In genomic region chr11:34654491-34655334, GRCh38 we compare ENCODE assay signal across 9 cellular contexts. TPM values are rescaled to one million over a fixed set of nuclear protein-coding genes. Genes with fewer than 3 reads are reported as not detected.
DNase-seq lines count a peak whose midpoint lies in the region; ATAC-seq, FAIRE-seq and TF ChIP-seq lines count a peak whose summit lies in the region.
"Had no signal": no experiment of that assay in that cellular context is flagged by ENCODE, and none has a peak within 500 bp of the region (broad histone marks: within the 10 kb centered on the region; RNA-seq: fewer than 3 reads in every experiment).

No MANE protein-coding gene starts in this region.

- FAIRE-seq in A549 (lab: Jason Lieb, UNC): peak; percentile 51

- POLR2A ChIA-PET in A549 (lab: Yijun Ruan, JAX): interaction anchor here (0.6 to 5.8 kb wide), 10 partner anchors 13 to 261 kb away, joined by 3 to 98 read pairs (median 6); no protein-coding TSS in a partner anchor

- peak overlapping the region; percentile 86 for H3K4me2 ChIP-seq in A549

- peak overlapping the region; percentile 94 to 99 for H3K27ac ChIP-seq in A549
- H3K27ac ChIP-seq: neutrophil had no signal

- 5% methylated on average over 9 of the region's 9 CpGs for WGBS in A549 (ENCODE audit: missing lambda C conversion rate)

- peaks cover 51% of the 10 kb centered on the region for H3K4me1 ChIP-seq in A549

- peaks cover 27% of the 10 kb centered on the region for H3K27me3 Mint-ChIP-seq in activated T-helper 17 cell treated with anti-CD3 and anti-CD28 coated beads, Interleukin-2, amount 50 U/mL, for 72 hours

- DNase-seq in A549 (ENCODE audit: low read depth in 1 of 2, low spot score in 1 of 2) (peak; percentile 71 to 98), left kidney (ENCODE audit: low read depth, low spot score) (peak; percentile 72)
- DNase-seq in activated T-cell treated with anti-CD3 and anti-CD28 coated beads, Interleukin-2, amount 50 U/mL, for 1 hour: no peak
- DNase-seq in stimulated activated CD4-positive, alpha-beta T cell treated with anti-CD3 and anti-CD28 coated beads, Interleukin-15, amount 100 ng/mL, for 24 hours: no peak

- TF ChIP-seq POLR2A in A549 (IDR thresholded peaks at IDR 0.05; ENCODE audit: low read length): no peak

- peaks cover 7% of the 10 kb centered on the region; the same call in 1 of the 3 replicates for H3K9me3 ChIP-seq in A549
- H3K9me3 ChIP-seq: neutrophil had no signal

- 0 out of 3 replicates have a peak overlapping the region, but pooled peaks have one; percentile 8 for H3K4me3 ChIP-seq in A549

- TF ChIP-seq RAD21 in A549 (conservative IDR thresholded peaks at IDR 0.05 in 1 of 2, IDR thresholded peaks at IDR 0.05 in 1 of 2): peak in 1 of 2 experiments; percentile 75; a peak in 4 of 5 replicates
- no peak for TF ChIP-seq RAD21 in Ishikawa (IDR thresholded peaks at IDR 0.05; ENCODE audit: low read depth)

- ATAC-seq in A549: peak; percentile 76 to 85
- ATAC-seq in activated T-helper 17 cell treated with anti-CD3 and anti-CD28 coated beads, Interleukin-2, amount 50 U/mL, for 72 hours (replicated peaks): no peak
- no peak for ATAC-seq in GM19463 (IDR thresholded peaks at IDR 0.05; ENCODE audit: unreplicated experiment)
- ATAC-seq in HG02610 (IDR thresholded peaks at IDR 0.05; ENCODE audit: unreplicated experiment): no peak

- H3K4me1 Mint-ChIP-seq in activated T-helper 17 cell treated with anti-CD3 and anti-CD28 coated beads, Interleukin-2, amount 50 U/mL, for 72 hours: peaks cover 28% of the 10 kb centered on the region

- H3K4me3 Mint-ChIP-seq in activated T-helper 17 cell treated with anti-CD3 and anti-CD28 coated beads, Interleukin-2, amount 50 U/mL, for 72 hours: peak overlapping the region; percentile 21

- peak; percentile 97 to 98; a peak in 4 of 5 replicates for TF ChIP-seq EP300 in A549 (IDR thresholded peaks at IDR 0.05)
- peak; percentile 93 for TF ChIP-seq EP300 in Ishikawa (IDR thresholded peaks at IDR 0.05; ENCODE audit: borderline replicate concordance)

- peak overlapping the region; percentile 28 for H3K27ac Mint-ChIP-seq in activated T-helper 17 cell treated with anti-CD3 and anti-CD28 coated beads, Interleukin-2, amount 50 U/mL, for 72 hours

- peaks cover 5% of the 10 kb centered on the region for H3K36me3 Mint-ChIP-seq in activated T-helper 17 cell treated with anti-CD3 and anti-CD28 coated beads, Interleukin-2, amount 50 U/mL, for 72 hours (ENCODE audit: low read depth)

- CTCF ChIA-PET in A549 (lab: Yijun Ruan, JAX): interaction anchor here (0.9 to 5.6 kb wide), 21 partner anchors 9 to 254 kb away, joined by 3 to 68 read pairs (median 4); partner anchors contain the start of gene ELF5

- H3K9me3 Mint-ChIP-seq in activated T-helper 17 cell treated with anti-CD3 and anti-CD28 coated beads, Interleukin-2, amount 50 U/mL, for 72 hours: no peaks in the 10 kb centered on the region

- no peak for TF ChIP-seq CTCF in A549 (IDR thresholded peaks at IDR 0.05)

TF ChIP-seq in A549, 52 proteins besides CTCF, POLR2A, EP300 and RAD21 (continues in another document):
- TF ChIP-seq CEBPB (IDR thresholded peaks at IDR 0.05) (peak; percentile 100), PBX3 (IDR thresholded peaks at IDR 0.05) (peak; percentile 90), SMC3 (IDR thresholded peaks at IDR 0.05) (peak; percentile 69; the same call in 2 of the 3 replicates), MAX (IDR thresholded peaks at IDR 0.05) (peak; percentile 93), CHD4 (IDR thresholded peaks at IDR 0.05; ENCODE audit: borderline replicate concordance) (no peak), ZC3H11A (IDR thresholded peaks at IDR 0.05) (no peak), ELK1 (IDR thresholded peaks at IDR 0.05; ENCODE audit: low read depth, low read length) (no peak), JUNB (IDR thresholded peaks at IDR 0.05) (peak; percentile 88), HEYL (CRISPR knock-in tag; IDR thresholded peaks at IDR 0.05) (0 out of 2 replicates have a peak, but pooled peaks have one; percentile 32), USF2 (IDR thresholded peaks at IDR 0.05) (no peak), HOXA7 (CRISPR knock-in tag; IDR thresholded peaks at IDR 0.05) (peak; percentile 49; the same call in 1 of the 2 replicates)

TF ChIP-seq in Ishikawa, 13 proteins besides CTCF, POLR2A, EP300 and RAD21:
- peak; percentile 92 for TF ChIP-seq TCF12 (IDR thresholded peaks at IDR 0.05; ENCODE audit: low read depth)
- TF ChIP-seq TEAD4 (IDR thresholded peaks at IDR 0.05): peak; percentile 78
- TF ChIP-seq FOXM1 (IDR thresholded peaks at IDR 0.05; ENCODE audit: borderline replicate concordance, low read depth): peak; percentile 83
- TF ChIP-seq USF1 (IDR thresholded peaks at IDR 0.05): no peak
- no peak for TF ChIP-seq ZBTB7A (IDR thresholded peaks at IDR 0.05; ENCODE audit: low read depth)
- peak; percentile 85 for TF ChIP-seq MAX (IDR thresholded peaks at IDR 0.05)
- TF ChIP-seq YY1 (IDR thresholded peaks at IDR 0.05; ENCODE audit: low read depth): no peak
- no peak for TF ChIP-seq REST (IDR thresholded peaks at IDR 0.05; ENCODE audit: low read depth)
- TF ChIP-seq CEBPB (IDR thresholded peaks at IDR 0.05): peak; percentile 100
- peak; percentile 92 for TF ChIP-seq NFIC (IDR thresholded peaks at IDR 0.05)

RNA-seq across cellular contexts. Expression of gene EHF, which starts 33.8 kb away (rescaled TPM):
- polyA plus RNA-seq in A549 (2011; rRNA removed) (4.9 and 5.4 TPM in 2 replicates), A549 (2017; fragmentation: RNase III; extraction: RNeasy Plus Mini Kit Qiagen cat#74134 plus additional on column Dnase treatment) (6.0 to 7.8 TPM (median 7.0 TPM) in 3 replicates)
- polyA plus RNA-seq in A549 (2012; cell fraction: cytosol; rRNA removed): 0.96 and 1.3 TPM in 2 replicates
- 1.0 TPM in 2 replicates for polyA plus RNA-seq in A549 (2012; cell fraction: nucleus; rRNA removed)
- polyA minus RNA-seq in A549 (2011; rRNA and poly(A)+ RNA removed): 19.9 and 22.1 TPM in 2 replicates
- total RNA-seq in activated T-helper 17 cell treated with anti-CD3 and anti-CD28 coated beads, Interleukin-2, amount 50 U/mL, for 72 hours: under 1 TPM in 1 of 2 donors, not detected in 1; 0.35 TPM

Comparison
In these comparisons a context has a peak if more than half of its experiments do, and no peak if none do; other contexts are left out.
1. ATAC-seq: peak in A549 (2 of 2); none in activated T-helper 17 cell treated with anti-CD3 and anti-CD28 coated beads, Interleukin-2, amount 50 U/mL, for 72 hours (single experiment), GM19463 (single experiment) and HG02610 (single experiment).
2. DNase-seq: peak in A549 (2 of 2) and left kidney (single experiment); none in activated T-cell treated with anti-CD3 and anti-CD28 coated beads, Interleukin-2, amount 50 U/mL, for 1 hour (single experiment) and stimulated activated CD4-positive, alpha-beta T cell treated with anti-CD3 and anti-CD28 coated beads, Interleukin-15, amount 100 ng/mL, for 24 hours (single experiment).